ENCODE assay signal across 17 cellular contexts in the genomic region with DNA sequence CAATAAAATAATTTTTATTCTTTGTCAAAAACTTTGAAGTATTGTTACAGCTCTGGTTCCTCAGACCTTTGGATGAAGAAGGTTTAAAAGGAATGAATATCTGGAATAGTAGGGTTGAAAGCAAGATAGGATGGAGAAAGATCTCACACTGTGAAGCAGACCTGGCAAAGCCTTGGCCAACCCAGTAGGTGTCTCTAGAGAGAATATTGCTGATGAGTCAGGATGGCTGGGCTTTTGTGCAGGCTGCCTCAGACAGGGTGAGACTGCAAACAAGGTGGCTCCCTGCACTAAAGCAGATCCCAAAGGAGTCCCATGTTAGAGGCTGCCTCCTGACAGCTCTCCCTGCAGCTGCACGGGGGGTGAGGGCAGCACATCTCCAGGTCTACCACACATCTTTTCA.
DNase-seq lines count a peak whose midpoint lies in the region; TF ChIP-seq lines count a peak whose summit lies in the region.
"Had no signal": no experiment of that assay in that cellular context is flagged by ENCODE, and none has a peak within 500 bp of the region (broad histone marks: within the 10 kb centered on the region; RNA-seq: fewer than 3 reads in every experiment).

No MANE protein-coding gene starts in this region.

- TF ChIP-seq CTCF in GM12865 (IDR thresholded peaks at IDR 0.05; ENCODE audit: insufficient read depth, low read depth, low read length, missing control alignments) (no peak), epithelial cell of esophagus (IDR thresholded peaks at IDR 0.05; ENCODE audit: insufficient read depth, low read depth, low read length, missing control alignments) (peak; percentile 23)

- peaks cover 28% of the 10 kb centered on the region for H3K36me3 Mint-ChIP-seq in activated T-helper 1 cell treated with anti-CD3 and anti-CD28 coated beads, Interleukin-12 subunit alpha, Interleukin-12 subunit beta, Interleukin-2, Interleukin-4 antibody, amounts not matched to agents 30 ng/mL and 10 ng/mL and 1 ng/mL, durations not matched to agents 14 hours and 24 hours and 36 hours (ENCODE audit: low read depth)

- DNase-seq in DMS53 (lab: John Stamatoyannopoulos, UW) (peak; percentile 44), DMS53 treated with DMSO at 0.1 percent for 48 hours (lab: John Stamatoyannopoulos, UW; ENCODE audit: unreplicated experiment) (no peak), GM12865 (ENCODE audit: low read depth) (peak; percentile 11), NCI-H69 (lab: John Stamatoyannopoulos, UW) (peak; percentile 67), epithelial cell of esophagus (ENCODE audit: low read depth) (peak; percentile 44), CD1c-positive myeloid dendritic cell (ENCODE audit: extremely low spot score) (no peak), NCI-H2227 (lab: John Stamatoyannopoulos, UW; ENCODE audit: unreplicated experiment) (no peak)
- no peak for DNase-seq in activated T-helper 1 cell treated with anti-CD3 and anti-CD28 coated beads, Interleukin-12 subunit alpha, Interleukin-12 subunit beta, Interleukin-2, Interleukin-4 antibody, amounts not matched to agents 30 ng/mL and 10 ng/mL and 1 ng/mL, durations not matched to agents 14 hours and 24 hours and 36 hours (ENCODE audit: low spot score)
- DNase-seq: activated CD4-positive, alpha-beta T cell treated with anti-CD3 and anti-CD28 coated beads, Interleukin-2, amount 50 U/mL, for 4 hours; activated T-cell treated with anti-CD3 and anti-CD28 coated beads, Interleukin-2, amount 50 U/mL, for 72 hours; BE2C; hypothalamus; NCI-H187 treated with DMSO at 0.1 percent for 48 hours; PC-9; stimulated activated CD4-positive, alpha-beta T cell treated with anti-CD3 and anti-CD28 coated beads, Interleukin-15, amount 100 ng/mL, for 24 hours; stomach; upper lobe of right lung had no signal

- H3K9me3 Mint-ChIP-seq in activated T-helper 1 cell treated with anti-CD3 and anti-CD28 coated beads, Interleukin-12 subunit alpha, Interleukin-12 subunit beta, Interleukin-2, Interleukin-4 antibody, amounts not matched to agents 30 ng/mL and 10 ng/mL and 1 ng/mL, durations not matched to agents 14 hours and 24 hours and 36 hours: peaks cover 11% of the 10 kb centered on the region

- H3K4me3 Mint-ChIP-seq in activated T-helper 1 cell treated with anti-CD3 and anti-CD28 coated beads, Interleukin-12 subunit alpha, Interleukin-12 subunit beta, Interleukin-2, Interleukin-4 antibody, amounts not matched to agents 30 ng/mL and 10 ng/mL and 1 ng/mL, durations not matched to agents 14 hours and 24 hours and 36 hours: no peak overlapping the region
- H3K4me3 Mint-ChIP-seq: activated T-cell treated with anti-CD3 and anti-CD28 coated beads, Interleukin-2, amount 50 U/mL, for 72 hours had no signal

- no peak overlapping the region for H3K27ac Mint-ChIP-seq in activated T-helper 1 cell treated with anti-CD3 and anti-CD28 coated beads, Interleukin-12 subunit alpha, Interleukin-12 subunit beta, Interleukin-2, Interleukin-4 antibody, amounts not matched to agents 30 ng/mL and 10 ng/mL and 1 ng/mL, durations not matched to agents 14 hours and 24 hours and 36 hours
- H3K27ac Mint-ChIP-seq: activated T-cell treated with anti-CD3 and anti-CD28 coated beads, Interleukin-2, amount 50 U/mL, for 72 hours had no signal

- peaks cover 5% of the 10 kb centered on the region for H3K4me1 Mint-ChIP-seq in activated T-helper 1 cell treated with anti-CD3 and anti-CD28 coated beads, Interleukin-12 subunit alpha, Interleukin-12 subunit beta, Interleukin-2, Interleukin-4 antibody, amounts not matched to agents 30 ng/mL and 10 ng/mL and 1 ng/mL, durations not matched to agents 14 hours and 24 hours and 36 hours (ENCODE audit: low read depth)

- intact Hi-C loops in activated T-helper 1 cell treated with anti-CD3 and anti-CD28 coated beads, Interleukin-12 subunit alpha, Interleukin-12 subunit beta, Interleukin-2, Interleukin-4 antibody, amounts not matched to agents 30 ng/mL and 10 ng/mL and 1 ng/mL, durations not matched to agents 14 hours and 24 hours and 36 hours (cut with micrococcal nuclease): loop anchor here (5.0 kb wide), 1 partner anchor 36 kb away; no protein-coding TSS in a partner anchor

- H3K27me3 Mint-ChIP-seq in activated T-helper 1 cell treated with anti-CD3 and anti-CD28 coated beads, Interleukin-12 subunit alpha, Interleukin-12 subunit beta, Interleukin-2, Interleukin-4 antibody, amounts not matched to agents 30 ng/mL and 10 ng/mL and 1 ng/mL, durations not matched to agents 14 hours and 24 hours and 36 hours (ENCODE audit: insufficient read depth): no peaks in the 10 kb centered on the region

- H3K4me3 ChIP-seq in GM12865 (ENCODE audit: low read depth, low read length) (no peak overlapping the region), epithelial cell of esophagus (ENCODE audit: low read length) (no peak overlapping the region)
- H3K4me3 ChIP-seq: PC-9, stomach, upper lobe of right lung had no signal

Comparison
In these comparisons a context has a peak if more than half of its experiments do, and no peak if none do; other contexts are left out.
1. DNase-seq: peak in DMS53 (single experiment), GM12865 (single experiment), NCI-H69 (single experiment) and epithelial cell of esophagus (single experiment); none in DMS53 treated with DMSO at 0.1 percent for 48 hours (single experiment), activated T-helper 1 cell treated with anti-CD3 and anti-CD28 coated beads, Interleukin-12 subunit alpha, Interleukin-12 subunit beta, Interleukin-2, Interleukin-4 antibody, amounts not matched to agents 30 ng/mL and 10 ng/mL and 1 ng/mL, durations not matched to agents 14 hours and 24 hours and 36 hours (single experiment), CD1c-positive myeloid dendritic cell (single experiment) and NCI-H2227 (single experiment).